In genomic region chr18:52685316-52685715, GRCh38 we compare ENCODE assay signal across 23 cellular contexts.
DNase-seq lines count a peak whose midpoint lies in the region; ATAC-seq, FAIRE-seq and TF ChIP-seq lines count a peak whose summit lies in the region.
"Had no signal": no experiment of that assay in that cellular context is flagged by ENCODE, and none has a peak within 500 bp of the region (broad histone marks: within the 10 kb centered on the region; RNA-seq: fewer than 3 reads in every experiment).

No MANE protein-coding gene starts in this region.

- H3K4me3 ChIP-seq in breast epithelium (no peak overlapping the region), bronchial epithelial cell (ENCODE audit: low read depth, low read length) (no peak overlapping the region)
- H3K4me3 ChIP-seq: BLaER1 had no signal

- FAIRE-seq in bronchial epithelial cell (lab: Jason Lieb, UNC) = no peak
- FAIRE-seq: A204.1, G401.6, GM12891, GM19239 had no signal

- BruUV-seq in MCF 10A (replicated peaks; lab: Mats Ljungman, UMichigan) = no TSS peak

- H3K27me3 ChIP-seq in breast epithelium (no peaks in the 10 kb centered on the region), bronchial epithelial cell (ENCODE audit: control insufficient read depth, insufficient read depth, low read length) (no peaks in the 10 kb centered on the region)
- H3K27me3 ChIP-seq: BE2C, BLaER1 had no signal

- H3K27me3 Mint-ChIP-seq in MCF 10A (ENCODE audit: insufficient read depth, unreplicated experiment) = no peaks in the 10 kb centered on the region
- H3K27me3 Mint-ChIP-seq: CD4-positive, alpha-beta memory T cell; CD4-positive, CD25-positive, alpha-beta regulatory T cell; CD8-positive, alpha-beta memory T cell had no signal

- H3K9me3 Mint-ChIP-seq in MCF 10A (ENCODE audit: unreplicated experiment) = peaks cover 48% of the 10 kb centered on the region

- CTCF ChIA-PET in MCF 10A (lab: Yijun Ruan, JAX) = interaction anchor here (0.8 kb wide), 1 partner anchor 1016 kb away, joined by 3 read pairs; no protein-coding TSS in a partner anchor

- H3K36me3 Mint-ChIP-seq in MCF 10A (ENCODE audit: insufficient read depth, unreplicated experiment) = no peaks in the 10 kb centered on the region
- H3K36me3 Mint-ChIP-seq: CD14-positive monocyte; CD4-positive, alpha-beta memory T cell; CD4-positive, CD25-positive, alpha-beta regulatory T cell; CD8-positive, alpha-beta memory T cell had no signal

- no peak for ATAC-seq in left ventricle myocardium superior

- no peaks in the 10 kb centered on the region for H3K36me3 ChIP-seq in breast epithelium
- H3K36me3 ChIP-seq in bronchial epithelial cell (ENCODE audit: control insufficient read depth, insufficient read depth, low read length) = no peaks in the 10 kb centered on the region
- H3K36me3 ChIP-seq: BE2C, BLaER1 had no signal

- POLR2A ChIA-PET in MCF 10A (lab: Yijun Ruan, JAX) = no interaction called here

- TF ChIP-seq CTCF in MCF 10A (IDR thresholded peaks at IDR 0.05; ENCODE audit: unreplicated experiment) = no peak
- no peak for TF ChIP-seq CTCF in breast epithelium (IDR thresholded peaks at IDR 0.05)
- no peak for TF ChIP-seq CTCF in bronchial epithelial cell (IDR thresholded peaks at IDR 0.05; ENCODE audit: insufficient read depth, low read length, severe bottlenecking)

- no peak overlapping the region for H3K4me3 Mint-ChIP-seq in MCF 10A (ENCODE audit: unreplicated experiment)
- H3K4me3 Mint-ChIP-seq: CD14-positive monocyte; CD4-positive, alpha-beta memory T cell; CD4-positive, CD25-positive, alpha-beta regulatory T cell; CD8-positive, alpha-beta memory T cell had no signal

- H3K27ac Mint-ChIP-seq in MCF 10A (ENCODE audit: low read depth, unreplicated experiment) = no peak overlapping the region
- H3K27ac Mint-ChIP-seq: CD14-positive monocyte; CD4-positive, alpha-beta memory T cell; CD4-positive, CD25-positive, alpha-beta regulatory T cell; CD8-positive, alpha-beta memory T cell had no signal

- TF ChIP-seq POLR2A in breast epithelium (IDR thresholded peaks at IDR 0.05) = no peak

- H3K9me3 ChIP-seq in breast epithelium = no peaks in the 10 kb centered on the region
- H3K9me3 ChIP-seq: BE2C, BLaER1 had no signal

- H3K4me1 ChIP-seq in breast epithelium = no peaks in the 10 kb centered on the region
- H3K4me1 ChIP-seq: BE2C, BLaER1 had no signal

- no peaks in the 10 kb centered on the region for H3K4me1 Mint-ChIP-seq in MCF 10A (ENCODE audit: insufficient read depth, unreplicated experiment)
- H3K4me1 Mint-ChIP-seq: CD14-positive monocyte; CD4-positive, alpha-beta memory T cell; CD4-positive, CD25-positive, alpha-beta regulatory T cell; CD8-positive, alpha-beta memory T cell had no signal

- intact Hi-C loops in MCF 10A (cut with micrococcal nuclease) = no loop called here
- intact Hi-C loops in breast epithelium (cut with DNase I; ENCODE audit: low total_unique reads) = no loop called here
- intact Hi-C loops in head of caudate nucleus (cut with DNase I) = no loop called here
- intact Hi-C loops in left ventricle myocardium superior (cut with micrococcal nuclease) = no loop called here

- no peak overlapping the region for H3K27ac ChIP-seq in breast epithelium
- H3K27ac ChIP-seq: BLaER1 had no signal

- DNase-seq in MCF 10A (ENCODE audit: unreplicated experiment) (peak; percentile 0), breast epithelium (ENCODE audit: low spot score in 2 of 2) (no peak), bronchial epithelial cell (ENCODE audit: low read depth) (peak; percentile 6), head of caudate nucleus (peak in 31 of 42 donors; percentile 8 to 76 (median 31)), left ventricle myocardium superior (no peak), DMS153 (lab: John Stamatoyannopoulos, UW) (no peak)
- DNase-seq: 8988T; ACHN; BE2C; C1 segment of cervical spinal cord; CD4-positive, alpha-beta memory T cell; CD4-positive, CD25-positive, alpha-beta regulatory T cell; CD8-positive, alpha-beta memory T cell; COR-L47; DMS 273 treated with DMSO at 0.1 percent for 48 hours; DMS79 treated with DMSO at 0.1 percent for 48 hours; GF-D8 had no signal

Comparison
In these comparisons a context has a peak if more than half of its experiments do, and no peak if none do; other contexts are left out.
1. DNase-seq: peak in MCF 10A (single experiment), bronchial epithelial cell (single experiment) and head of caudate nucleus (31 of 42); none in breast epithelium (0 of 2), left ventricle myocardium superior (single experiment) and DMS153 (single experiment).